ENCODE assay signal across 8 cellular contexts in genomic region chr17:76558210-76559095, GRCh38. TPM values are rescaled to one million over a fixed set of nuclear protein-coding genes. Genes with fewer than 3 reads are reported as not detected.
DNase-seq lines count a peak whose midpoint lies in the region; ATAC-seq, FAIRE-seq and TF ChIP-seq lines count a peak whose summit lies in the region.

No MANE protein-coding gene starts in this region.

- no peaks in the 10 kb centered on the region for H3K27me3 ChIP-seq in ACC112 (ENCODE audit: insufficient read depth, low read length)
- no peaks in the 10 kb centered on the region for H3K27me3 ChIP-seq in H1 (replicated peaks in 1 of 4; ENCODE audit: control insufficient read depth in 3 of 4, extremely low read depth in 1 of 4, insufficient read depth in 3 of 4, low read length in 3 of 4)
- no peaks in the 10 kb centered on the region for H3K27me3 ChIP-seq in muscle layer of colon (ENCODE audit: control insufficient read depth in 1 of 2, insufficient read depth in 2 of 2, low read length in 2 of 2)

- no peak for FAIRE-seq in H1 (lab: Jason Lieb, UNC)
- no peak for FAIRE-seq in frontal cortex (lab: Jason Lieb, UNC)

- peak overlapping the region; percentile 89; the same call in 1 of the 2 replicates for H2BK5ac ChIP-seq in H1 (ENCODE audit: low read depth, low read length)

- H2BK15ac ChIP-seq in H1 (ENCODE audit: low read length): no peak overlapping the region

- TF ChIP-seq CTCF in GM12864 (IDR thresholded peaks at IDR 0.05; ENCODE audit: low read depth, low read length, missing control alignments): peak; percentile 42
- peak in 2 of 3 experiments; percentile 19 to 31; a peak in 2 of 4 replicates for TF ChIP-seq CTCF in H1 (IDR thresholded peaks at IDR 0.05; ENCODE audit: control extremely low read depth in 1 of 3, insufficient read depth in 1 of 3, low read depth in 1 of 3, low read length in 3 of 3)

- DNase-seq in GM12864 (ENCODE audit: low read depth): no peak
- peak; percentile 73 for DNase-seq in RKO (ENCODE audit: low spot score)
- DNase-seq in H1 (ENCODE audit: low read depth in 1 of 2, low spot score in 2 of 2): no peak
- DNase-seq in frontal cortex (ENCODE audit: low spot score in 2 of 2): no peak
- no peak for DNase-seq in stimulated activated CD4-positive, alpha-beta T cell treated with anti-CD3 and anti-CD28 coated beads, Interleukin-2, amount 100 ng/mL, for 24 hours

- TF ChIP-seq EP300 in H1 (IDR thresholded peaks at IDR 0.05; ENCODE audit: borderline replicate concordance in 1 of 2, low read depth in 2 of 2, low read length in 2 of 2): no peak

- H3K36me3 ChIP-seq in ACC112 (ENCODE audit: insufficient read depth, low read length): peaks cover 14% of the 10 kb centered on the region; the same call in 1 of the 2 replicates
- peaks cover 19 to 44% (median 32%) of the 10 kb centered on the region in 4 experiments for H3K36me3 ChIP-seq in H1 (ENCODE audit: control insufficient read depth in 2 of 4, insufficient read depth in 4 of 4, low read length in 3 of 4)
- no peaks in the 10 kb centered on the region for H3K36me3 ChIP-seq in muscle layer of colon (ENCODE audit: insufficient read depth, low read length)

- H3K4me1 ChIP-seq in ACC112 (ENCODE audit: control insufficient read depth, insufficient read depth, low read length, unreplicated experiment): peaks cover 49% of the 10 kb centered on the region
- H3K4me1 ChIP-seq in H1 (replicated peaks in 1 of 4; ENCODE audit: control insufficient read depth in 3 of 4, insufficient read depth in 4 of 4, low read length in 3 of 4): peaks cover 2 to 10% (median 5%) of the 10 kb centered on the region in 4 experiments; a peak in 6 of 7 replicates
- peaks cover 46% of the 10 kb centered on the region for H3K4me1 ChIP-seq in muscle layer of colon (ENCODE audit: insufficient read depth, low read length)

- ATAC-seq in GM19328 (IDR thresholded peaks at IDR 0.05; ENCODE audit: unreplicated experiment): no peak

- H2AFZ ChIP-seq in ACC112 (ENCODE audit: low read length, unreplicated experiment) (no peak overlapping the region), H1 (ENCODE audit: low read length) (no peak overlapping the region)

- 3% methylated on average over 14 of the region's 14 CpGs; no CpG with 5 or more reads in 1 of the 2 experiments for WGBS in H1 (ENCODE audit: extremely low coverage in 1 of 2, insufficient coverage in 1 of 2, insufficient read length in 1 of 2, insufficient replicate concordance in 2 of 2, low coverage in 1 of 2, low lambda C conversion rate in 2 of 2, missing lambda C conversion rate in 1 of 2), 2 experiments

- peaks cover 2% of the 10 kb centered on the region; the same call in 1 of the 2 replicates for H3K23me2 ChIP-seq in H1 (ENCODE audit: low read depth, low read length)

- no peak overlapping the region for H2BK120ac ChIP-seq in H1 (replicated peaks; ENCODE audit: low read depth, low read length)

- no peak overlapping the region for H2BK20ac ChIP-seq in H1 (ENCODE audit: low read length)

- H4K91ac ChIP-seq in H1 (replicated peaks; ENCODE audit: insufficient read length, low read length): peak overlapping the region; percentile 87

- peak overlapping the region; percentile 68 for H3K18ac ChIP-seq in H1 (ENCODE audit: extremely low read depth, low read length)

- H2BK12ac ChIP-seq in H1 (ENCODE audit: low read depth, low read length): peak overlapping the region; percentile 45; the same call in 1 of the 2 replicates

- peaks cover 15 to 22% of the 10 kb centered on the region in 2 experiments for H4K20me1 ChIP-seq in H1 (replicated peaks in 1 of 2; ENCODE audit: control insufficient read depth in 1 of 2, insufficient read depth in 2 of 2, low read length in 2 of 2)

- H3K4me3 ChIP-seq in ACC112 (ENCODE audit: low read depth, low read length): peak overlapping the region; percentile 99
- H3K4me3 ChIP-seq in GM12864 (ENCODE audit: low read depth, low read length): peak overlapping the region; percentile 98
- peak overlapping the region; percentile 89 to 100 (median 97) for H3K4me3 ChIP-seq in H1 (ENCODE audit: extremely low read depth in 1 of 4, insufficient read depth in 2 of 4, low read depth in 3 of 4, low read length in 4 of 4)
- H3K4me3 ChIP-seq in muscle layer of colon (ENCODE audit: low read depth in 1 of 2, low read length in 2 of 2): peak overlapping the region; percentile 69 to 98

- POLR2A ChIA-PET in H1 (lab: Charles Lee; ENCODE audit: partially characterized antibody): interaction anchor here (0.8 to 8.0 kb wide), 27 partner anchors 11 to 205 kb away, joined by 3 to 133 read pairs (median 4); partner anchors contain the start of genes CYGB, JMJD6, METTL23 and MFSD11

- peaks cover 50% of the 10 kb centered on the region for H3K79me2 ChIP-seq in ACC112 (ENCODE audit: control insufficient read depth, insufficient read depth, low read length, unreplicated experiment)
- H3K79me2 ChIP-seq in H1 (ENCODE audit: control insufficient read depth in 1 of 2, insufficient read depth in 2 of 2, low read length in 2 of 2): peaks cover 23 to 53% of the 10 kb centered on the region in 2 experiments

- H3K9ac ChIP-seq in H1 (replicated peaks in 1 of 4; ENCODE audit: extremely low read depth in 1 of 4, low read depth in 3 of 4, low read length in 3 of 4) (peak overlapping the region; percentile 94 to 100 (median 100)), muscle layer of colon (ENCODE audit: low read length) (peak overlapping the region; percentile 94)

- H3K4ac ChIP-seq in H1 (replicated peaks; ENCODE audit: insufficient read length, low read depth, low read length): no peak overlapping the region

- H3K56ac ChIP-seq in H1 (replicated peaks; ENCODE audit: insufficient read length, low read depth, low read length): no peak overlapping the region

- no peak overlapping the region for H4K8ac ChIP-seq in H1 (ENCODE audit: extremely low read depth, insufficient read depth, low read length)

- peaks cover 10% of the 10 kb centered on the region for H3K79me1 ChIP-seq in H1 (ENCODE audit: low read depth, low read length)

- H3K23ac ChIP-seq in H1 (ENCODE audit: insufficient read length): no peak overlapping the region

- H3K9me3 ChIP-seq in H1 (ENCODE audit: insufficient read depth in 2 of 2, low read depth in 1 of 2, low read length in 1 of 2): no peaks in the 10 kb centered on the region
- H3K9me3 ChIP-seq in muscle layer of colon (ENCODE audit: low read length): no peaks in the 10 kb centered on the region

- TF ChIP-seq RAD21 in H1 (IDR thresholded peaks at IDR 0.05 in 1 of 2, conservative IDR thresholded peaks at IDR 0.05 in 1 of 2; ENCODE audit: low read depth in 2 of 2, low read length in 2 of 2): peak; percentile 41 to 42

- CTCF ChIA-PET in H1 (lab: Charles Lee; ENCODE audit: partially characterized antibody): interaction anchor here (0.6 to 5.3 kb wide), 26 partner anchors 12 to 1424 kb away, joined by 3 to 71 read pairs (median 6); partner anchors contain the start of genes PRCD, ST6GALNAC2 and UBE2O

- peak overlapping the region; percentile 84 for H4K5ac ChIP-seq in H1 (ENCODE audit: insufficient read length, low read depth, low read length)

- H2AK5ac ChIP-seq in H1 (ENCODE audit: low read depth, low read length): peak overlapping the region; percentile 57; the same call in 1 of the 2 replicates

- H3K14ac ChIP-seq in H1 (ENCODE audit: insufficient read length): no peak overlapping the region

- TF ChIP-seq POLR2A in H1 (IDR thresholded peaks at IDR 0.05; ENCODE audit: control extremely low read depth in 1 of 2, low read depth in 2 of 2, low read length in 2 of 2): no peak; a peak in 1 of 3 replicates

- H3K4me2 ChIP-seq in H1 (ENCODE audit: insufficient read depth in 1 of 2, low read depth in 2 of 2, low read length in 2 of 2): peak overlapping the region; percentile 75 to 76

- H3K27ac ChIP-seq in ACC112 (ENCODE audit: low read depth, low read length) (peak overlapping the region; percentile 68), H1 (ENCODE audit: low read depth, low read length) (peak overlapping the region; percentile 93), muscle layer of colon (ENCODE audit: low read depth, low read length) (peak overlapping the region; percentile 17)

RNA-seq across cellular contexts. Expression of gene PRCD, which starts 18.6 kb away (rescaled TPM):
- 1.4 and 2.1 TPM in 2 replicates for total RNA-seq in H1 (2021; fragmentation: NEBNext Ultra II Directional; extraction: Animal tissue kit (Norgen Biotek cat#: 25700))
- 0.77 and 1.1 TPM in 2 replicates for polyA plus RNA-seq in H1 (2011; rRNA removed)
- polyA plus RNA-seq in H1 (2011; cell fraction: cytosol; rRNA removed): 1.4 TPM
- polyA plus RNA-seq in H1 (2011; cell fraction: nucleus; rRNA removed): 3.1 TPM
- polyA plus RNA-seq in H1 (2012, experiment 1 of 2): 1.1 to 1.6 TPM (median 1.5 TPM) in 4 replicates
- 2.3 TPM for polyA plus RNA-seq in H1 (2012, experiment 2 of 2)
- 2.0 TPM for polyA plus RNA-seq in H1 (2013, experiment 1 of 2)
- 1.5 TPM for polyA plus RNA-seq in H1 (2013, experiment 2 of 2)
- polyA minus RNA-seq in H1 (2011; rRNA and poly(A)+ RNA removed): 0.12 and 0.22 TPM in 2 replicates
- not detected for polyA minus RNA-seq in H1 (2011; cell fraction: cytosol; rRNA and poly(A)+ RNA removed)
- 3.5 TPM for polyA minus RNA-seq in H1 (2011; cell fraction: nucleus; rRNA and poly(A)+ RNA removed)
- 2.4 TPM for total RNA-seq in frontal cortex

RNA-seq across cellular contexts. Expression of gene CYGB, which starts 20.9 kb away (rescaled TPM):
- 3.7 and 4.0 TPM in 2 replicates for total RNA-seq in H1 (2021; fragmentation: NEBNext Ultra II Directional; extraction: Animal tissue kit (Norgen Biotek cat#: 25700))
- 2.7 and 3.3 TPM in 2 replicates for polyA plus RNA-seq in H1 (2011; rRNA removed)
- 1.7 TPM for polyA plus RNA-seq in H1 (2011; cell fraction: cytosol; rRNA removed)
- polyA plus RNA-seq in H1 (2011; cell fraction: nucleus; rRNA removed): 1.7 TPM
- polyA plus RNA-seq in H1 (2012, experiment 1 of 2): 1.4 to 3.4 TPM (median 2.9 TPM) in 4 replicates
- 4.0 TPM for polyA plus RNA-seq in H1 (2012, experiment 2 of 2)
- 2.8 TPM for polyA plus RNA-seq in H1 (2013, experiment 1 of 2)
- polyA plus RNA-seq in H1 (2013, experiment 2 of 2): 2.8 TPM
- polyA minus RNA-seq in H1 (2011; rRNA and poly(A)+ RNA removed): 0.19 and 1.4 TPM in 2 replicates
- 0.66 TPM for polyA minus RNA-seq in H1 (2011; cell fraction: cytosol; rRNA and poly(A)+ RNA removed)
- polyA minus RNA-seq in H1 (2011; cell fraction: nucleus; rRNA and poly(A)+ RNA removed): 0.80 TPM
- total RNA-seq in frontal cortex: 3.3 TPM

RNA-seq across cellular contexts. Expression of gene ST6GALNAC2, which starts 27.2 kb away (rescaled TPM):
- total RNA-seq in H1 (2021; fragmentation: NEBNext Ultra II Directional; extraction: Animal tissue kit (Norgen Biotek cat#: 25700)): not detected in 2 replicates
- 0.09 TPM in 1 of 2 replicates, not detected in the other for polyA plus RNA-seq in H1 (2011; rRNA removed)
- polyA plus RNA-seq in H1 (2011; cell fraction: cytosol; rRNA removed): not detected
- polyA plus RNA-seq in H1 (2011; cell fraction: nucleus; rRNA removed): not detected
- polyA plus RNA-seq in H1 (2012, experiment 1 of 2): not detected in 4 replicates
- polyA plus RNA-seq in H1 (2012, experiment 2 of 2): not detected
- polyA plus RNA-seq in H1 (2013, experiment 1 of 2): not detected
- not detected for polyA plus RNA-seq in H1 (2013, experiment 2 of 2)
- not detected in 2 replicates for polyA minus RNA-seq in H1 (2011; rRNA and poly(A)+ RNA removed)
- not detected for polyA minus RNA-seq in H1 (2011; cell fraction: cytosol; rRNA and poly(A)+ RNA removed)
- polyA minus RNA-seq in H1 (2011; cell fraction: nucleus; rRNA and poly(A)+ RNA removed): not detected
- not detected for total RNA-seq in frontal cortex

RNA-seq across cellular contexts. Expression of gene RHBDF2, which starts 57.2 kb away (rescaled TPM):
- total RNA-seq in H1 (2021; fragmentation: NEBNext Ultra II Directional; extraction: Animal tissue kit (Norgen Biotek cat#: 25700)): 25.9 and 26.2 TPM in 2 replicates
- polyA plus RNA-seq in H1 (2011; rRNA removed): 21.2 and 27.9 TPM in 2 replicates
- polyA plus RNA-seq in H1 (2011; cell fraction: cytosol; rRNA removed): 15.5 TPM
- polyA plus RNA-seq in H1 (2011; cell fraction: nucleus; rRNA removed): 46.6 TPM
- 16.4 to 25.4 TPM (median 22.4 TPM) in 4 replicates for polyA plus RNA-seq in H1 (2012, experiment 1 of 2)
- 15.6 TPM for polyA plus RNA-seq in H1 (2012, experiment 2 of 2)
- polyA plus RNA-seq in H1 (2013, experiment 1 of 2): 30.8 TPM
- 30.3 TPM for polyA plus RNA-seq in H1 (2013, experiment 2 of 2)
- polyA minus RNA-seq in H1 (2011; rRNA and poly(A)+ RNA removed): 12.5 and 16.5 TPM in 2 replicates
- polyA minus RNA-seq in H1 (2011; cell fraction: cytosol; rRNA and poly(A)+ RNA removed): 16.4 TPM
- 22.9 TPM for polyA minus RNA-seq in H1 (2011; cell fraction: nucleus; rRNA and poly(A)+ RNA removed)
- 1.6 TPM for total RNA-seq in frontal cortex

Comparison
In these comparisons a context has a peak if more than half of its experiments do, and no peak if none do; other contexts are left out.
1. H3K27ac ChIP-seq: peak in every context shown above with its lines; median percentile 93 in H1; 68 in ACC112; 17 in muscle layer of colon.